ENCODE assay signal across 8 cellular contexts in genomic region chr17:65057520-65058075, GRCh38. TPM values are rescaled to one million over a fixed set of nuclear protein-coding genes. Genes with fewer than 3 reads are reported as not detected.
DNase-seq lines count a peak whose midpoint lies in the region; ATAC-seq and TF ChIP-seq lines count a peak whose summit lies in the region.

No MANE protein-coding gene starts in this region.

- POLR2A ChIA-PET in AG04449 (lab: Yijun Ruan, JAX) = no interaction called here

- H3K79me2 ChIP-seq in Loucy (ENCODE audit: insufficient read depth, low read length) = peaks cover 51% of the 10 kb centered on the region

- H3K4me1 Mint-ChIP-seq in naive B cell = peaks cover 26 to 37% (median 28%) of the 10 kb centered on the region in 3 donors

- no peaks in the 10 kb centered on the region for H3K9me2 ChIP-seq in Loucy (replicated peaks; ENCODE audit: low read depth, low read length)

- peaks cover 30% of the 10 kb centered on the region for H4K20me1 ChIP-seq in Loucy (ENCODE audit: insufficient read depth, low read length, poor library complexity, severe bottlenecking)

- H3K36me3 ChIP-seq in Loucy (ENCODE audit: insufficient read depth, low read length) = peaks cover 8% of the 10 kb centered on the region

- TF ChIP-seq CTCF in AG04449 (IDR thresholded peaks at IDR 0.05; ENCODE audit: insufficient read depth, low read length, missing control alignments) = no peak
- TF ChIP-seq CTCF in Loucy (conservative IDR thresholded peaks at IDR 0.05; ENCODE audit: low read length) = no peak
- TF ChIP-seq CTCF in dorsolateral prefrontal cortex (IDR thresholded peaks at IDR 0.05 in 54 of 56, conservative IDR thresholded peaks at IDR 0.05 in 2 of 56; ENCODE audit: low read depth in 1 of 56, partially characterized antibody in 56 of 56) = no peak
- no peak for TF ChIP-seq CTCF in GM10266 (IDR thresholded peaks at IDR 0.05; ENCODE audit: control insufficient read depth, insufficient read depth, low read depth, missing control alignments)

- H3K27me3 ChIP-seq in Loucy (ENCODE audit: insufficient read depth, low read length, poor library complexity, severe bottlenecking) (no peaks in the 10 kb centered on the region), dorsolateral prefrontal cortex (no peaks in the 10 kb centered on the region)

- peak overlapping the region; percentile 94 to 99 (median 98) for H3K4me3 Mint-ChIP-seq in naive B cell

- H3K36me3 Mint-ChIP-seq in naive B cell = peaks cover 0 to 11% of the 10 kb centered on the region in 2 donors

- H3F3A ChIP-seq in Loucy (ENCODE audit: low read depth) = no peaks in the 10 kb centered on the region

- peak overlapping the region; percentile 80; the same call in 1 of the 2 replicates for H3K4me3 ChIP-seq in AG04449 (ENCODE audit: low read depth, low read length)
- H3K4me3 ChIP-seq in Loucy (ENCODE audit: low read length, poor library complexity, severe bottlenecking) = peak overlapping the region; percentile 96
- peak overlapping the region; percentile 47 to 99 (median 87) for H3K4me3 ChIP-seq in dorsolateral prefrontal cortex

- peak overlapping the region in 57 of 59 donors; percentile 88 to 100 (median 99) for H3K27ac ChIP-seq in dorsolateral prefrontal cortex

- peak overlapping the region; percentile 81 for H3K4me2 ChIP-seq in Loucy (ENCODE audit: low read depth, low read length, poor library complexity, severe bottlenecking)

- DNase-seq in AG04449 (ENCODE audit: low read depth, low spot score) = no peak
- DNase-seq in dorsolateral prefrontal cortex = no peak
- no peak for DNase-seq in naive B cell
- no peak for DNase-seq in COLO829 (ENCODE audit: low spot score)
- DNase-seq in activated effector memory CD4-positive, alpha-beta T cell treated with Interleukin-2 at 50 U/mL for 16 hours = no peak
- no peak for DNase-seq in GM10266 (ENCODE audit: extremely low spot score)

- H3K4me1 ChIP-seq in Loucy (ENCODE audit: insufficient read depth, low read length, poor library complexity, severe bottlenecking) = peaks cover 36% of the 10 kb centered on the region

- H3K9me3 ChIP-seq in Loucy (ENCODE audit: insufficient read depth, low read depth, low read length) = no peaks in the 10 kb centered on the region

- peak overlapping the region; percentile 99 to 100 (median 100) for H3K27ac Mint-ChIP-seq in naive B cell

- H2AFZ ChIP-seq in Loucy (ENCODE audit: low read length) = no peak overlapping the region

- H3K9me3 Mint-ChIP-seq in naive B cell = no peaks in the 10 kb centered on the region

- ATAC-seq in naive B cell (ENCODE audit: low read depth in 2 of 2) (no peak), HG03354 (IDR thresholded peaks at IDR 0.05; ENCODE audit: poor library complexity, severe bottlenecking, unreplicated experiment) (no peak)

- H3K27me3 Mint-ChIP-seq in naive B cell = no peaks in the 10 kb centered on the region

- CTCF ChIA-PET in AG04449 (lab: Yijun Ruan, JAX) = interaction anchor here (1.1 to 3.0 kb wide), 2 partner anchors 43 to 80 kb away, joined by 3 to 17 read pairs; partner anchors contain the start of gene RGS9

- peak overlapping the region; percentile 95 for H3K9ac ChIP-seq in Loucy (ENCODE audit: low read depth, low read length, poor library complexity, severe bottlenecking)

- intact Hi-C loops in dorsolateral prefrontal cortex (cut with DNase I) = loop anchor here (2.0 to 10.0 kb wide), 6 partner anchors 43 to 550 kb away; partner anchors contain the start of genes RGS9 (in 2 of the 2), CEP95 (in 1 of the 2) and DDX5 (in 1 of the 2)

RNA-seq across cellular contexts. Expression of gene GNA13, which starts 1.1 kb away (rescaled TPM):
- total RNA-seq in dorsolateral prefrontal cortex = 10 to 100 TPM; 27.3 to 72.4 (median 40.6) TPM
- 10 to 100 TPM; 45.6 to 53.9 (median 50.9) TPM for polyA plus RNA-seq in naive B cell (ENCODE audit: low read depth in 6 of 6)
